In the genomic region with DNA sequence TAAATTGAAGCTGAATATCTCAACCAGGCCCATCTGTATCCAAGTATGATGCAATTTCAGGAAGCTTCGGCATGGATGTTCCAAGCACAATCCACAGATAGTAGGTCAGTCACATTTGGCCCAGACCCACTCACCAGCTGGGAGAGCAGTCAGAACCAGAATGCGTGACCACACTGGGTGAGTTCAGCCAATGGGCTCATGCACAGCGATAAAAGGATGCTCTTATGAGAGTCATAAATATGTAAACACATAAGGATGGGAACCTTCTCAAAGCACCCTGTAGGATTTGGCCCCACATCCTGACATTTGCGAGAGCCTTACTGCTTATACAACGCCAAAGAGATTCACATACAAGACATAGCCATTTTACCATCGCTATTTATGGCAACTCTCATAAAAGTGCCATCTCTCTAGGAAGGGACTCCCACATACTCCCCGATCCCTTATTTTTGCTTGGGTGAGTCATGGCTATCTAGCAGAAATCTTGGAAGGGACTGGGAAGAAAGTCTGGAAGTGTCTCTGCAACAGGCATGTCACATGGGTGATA, we compare ENCODE assay signal across 10 cellular contexts. TPM values are rescaled to one million over a fixed set of nuclear protein-coding genes. Genes with fewer than 3 reads are reported as not detected.
DNase-seq lines count a peak whose midpoint lies in the region; ATAC-seq, FAIRE-seq and TF ChIP-seq lines count a peak whose summit lies in the region.
"Had no signal": no experiment of that assay in that cellular context is flagged by ENCODE, and none has a peak within 500 bp of the region (broad histone marks: within the 10 kb centered on the region; RNA-seq: fewer than 3 reads in every experiment).

No MANE protein-coding gene starts in this region.

- 70 to 74% methylated on average over 7 of the region's 7 CpGs for whole genome bisulfite sequencing in heart right ventricle, 2 donors
- WGBS in pancreas, 2 donors: 88 to 91% methylated on average over 7 of the region's 7 CpGs

- intact Hi-C loops in heart right ventricle (cut with DNase I): loop anchor here in 4 of 10 donors (5.0 kb wide), 2 partner anchors 69 to 99 kb away; no protein-coding TSS in a partner anchor
- intact Hi-C loops in pancreas (cut with DNase I): no loop called here

- H3K4me3 Mint-ChIP-seq in endothelial cell (ENCODE audit: unreplicated experiment) (no peak overlapping the region), WTC11 (no peak overlapping the region)

- no peaks in the 10 kb centered on the region for H3K9me3 ChIP-seq in heart right ventricle
- no peaks in the 10 kb centered on the region for H3K9me3 ChIP-seq in pancreas
- H3K9me3 ChIP-seq in HAP-1: no peaks in the 10 kb centered on the region

- H3K27ac ChIP-seq in angular gyrus (ENCODE audit: low read depth, low read length) (peak overlapping the region; percentile 26), heart right ventricle (peak overlapping the region in 6 of 10 donors; percentile 26 to 82 (median 48)), pancreas (no peak overlapping the region)
- H3K27ac ChIP-seq: BLaER1 treated with 17β-estradiol and CSF1 and Interleukin-3, amounts not matched to agents 10 nM and 100 nM had no signal

- H3K27me3 Mint-ChIP-seq in endothelial cell (ENCODE audit: unreplicated experiment) (peaks cover 14% of the 10 kb centered on the region), WTC11 (ENCODE audit: low read depth) (peaks cover 47% of the 10 kb centered on the region)

- peaks cover 15% of the 10 kb centered on the region for H3K4me1 Mint-ChIP-seq in endothelial cell (ENCODE audit: unreplicated experiment)
- peaks cover 21% of the 10 kb centered on the region for H3K4me1 Mint-ChIP-seq in WTC11

- H3K36me3 ChIP-seq in heart right ventricle (no peaks in the 10 kb centered on the region), pancreas (no peaks in the 10 kb centered on the region), HAP-1 (replicated peaks) (no peaks in the 10 kb centered on the region)
- H3K36me3 ChIP-seq: BLaER1 treated with 17β-estradiol and CSF1 and Interleukin-3, amounts not matched to agents 10 nM and 100 nM had no signal

- POLR2A ChIA-PET in WTC11 (lab: Charles Lee): no interaction called here

- in situ Hi-C loops in HAP-1 (cut with MboI; ENCODE audit: low sequenced_read_pairs): no loop called here

- H3K36me3 Mint-ChIP-seq in endothelial cell (ENCODE audit: low read depth, unreplicated experiment) (no peaks in the 10 kb centered on the region), WTC11 (no peaks in the 10 kb centered on the region)

- H3K9me3 Mint-ChIP-seq in endothelial cell (ENCODE audit: unreplicated experiment) (no peaks in the 10 kb centered on the region), WTC11 (peaks cover 2% of the 10 kb centered on the region)

- H3K27me3 ChIP-seq in heart right ventricle: peaks cover 0 to 61% (median 8%) of the 10 kb centered on the region in 7 donors
- H3K27me3 ChIP-seq in pancreas: no peaks in the 10 kb centered on the region
- H3K27me3 ChIP-seq in HAP-1 (ENCODE audit: low read depth): peaks cover 69% of the 10 kb centered on the region

- TF ChIP-seq CTCF in AG09309 (IDR thresholded peaks at IDR 0.05; ENCODE audit: control insufficient read depth, insufficient read depth, low read depth, low read length, missing control alignments) (no peak), heart right ventricle (IDR thresholded peaks at IDR 0.05) (no peak), pancreas (IDR thresholded peaks at IDR 0.05) (no peak), endothelial cell (IDR thresholded peaks at IDR 0.05; ENCODE audit: unreplicated experiment) (no peak), WTC11 (IDR thresholded peaks at IDR 0.05) (no peak)

- peak in 7 of 8 donors; percentile 51 to 75 (median 53) for ATAC-seq in heart right ventricle
- ATAC-seq in pancreas: no peak
- no peak for ATAC-seq in GM21447 (IDR thresholded peaks at IDR 0.05; ENCODE audit: unreplicated experiment)
- no peak for ATAC-seq in WTC11

- H3K4me1 ChIP-seq in heart right ventricle: peaks cover 2 to 86% (median 54%) of the 10 kb centered on the region in 9 donors
- peaks cover 0 to 21% (median 5%) of the 10 kb centered on the region in 3 donors for H3K4me1 ChIP-seq in pancreas
- H3K4me1 ChIP-seq in HAP-1: no peaks in the 10 kb centered on the region

- H3K27ac Mint-ChIP-seq in endothelial cell (ENCODE audit: unreplicated experiment) (no peak overlapping the region), WTC11 (no peak overlapping the region)

- peak; percentile 61 for FAIRE-seq in pancreas (lab: Jason Lieb, UNC)

- no peak overlapping the region for H3K4me3 ChIP-seq in AG09309 (ENCODE audit: control insufficient read depth, low read depth, low read length)
- no peak overlapping the region for H3K4me3 ChIP-seq in heart right ventricle
- no peak overlapping the region for H3K4me3 ChIP-seq in pancreas
- no peak overlapping the region for H3K4me3 ChIP-seq in HAP-1
- H3K4me3 ChIP-seq: BLaER1 treated with 17β-estradiol and CSF1 and Interleukin-3, amounts not matched to agents 10 nM and 100 nM had no signal

- CTCF ChIA-PET in WTC11 (lab: Charles Lee): interaction anchor here (2.5 to 4.3 kb wide), 2 partner anchors 15 to 97 kb away, joined by 9 to 25 read pairs; no protein-coding TSS in a partner anchor

- DNase-seq in AG09309 (ENCODE audit: low read depth) (peak; percentile 62), heart right ventricle (peak; percentile 55 to 73), pancreas (peak in 1 of 6 donors; percentile 17), endothelial cell (ENCODE audit: low spot score) (no peak), HAP-1 (ENCODE audit: low spot score in 2 of 2) (no peak), WTC11 (ENCODE audit: low spot score) (no peak)
- DNase-seq: MM.1S had no signal

TF ChIP-seq in WTC11, 78 proteins besides CTCF, POLR2A, EP300 and RAD21:
- TF ChIP-seq, protein P1, sequence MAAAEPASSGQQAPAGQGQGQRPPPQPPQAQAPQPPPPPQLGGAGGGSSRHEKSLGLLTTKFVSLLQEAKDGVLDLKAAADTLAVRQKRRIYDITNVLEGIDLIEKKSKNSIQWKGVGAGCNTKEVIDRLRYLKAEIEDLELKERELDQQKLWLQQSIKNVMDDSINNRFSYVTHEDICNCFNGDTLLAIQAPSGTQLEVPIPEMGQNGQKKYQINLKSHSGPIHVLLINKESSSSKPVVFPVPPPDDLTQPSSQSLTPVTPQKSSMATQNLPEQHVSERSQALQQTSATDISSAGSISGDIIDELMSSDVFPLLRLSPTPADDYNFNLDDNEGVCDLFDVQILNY (CRISPR knock-in tag; IDR thresholded peaks at IDR 0.05): no peak

RNA-seq across cellular contexts. Expression of a gene that starts 3.0 kb away (rescaled TPM):
- total RNA-seq in heart right ventricle (1 to 10 TPM; 2.9 to 5.0 (median 4.5) TPM), pancreas (10 to 100 TPM in 2 of 6 donors, 1 to 10 TPM in 4; 4.4 to 19.9 (median 7.0) TPM), endothelial cell (ENCODE audit: unreplicated experiment) (0.77 TPM), WTC11 (2021) (3.6 to 5.0 TPM (median 4.5 TPM) in 3 replicates)
- polyA plus RNA-seq in heart right ventricle (1 to 10 TPM; 3.0 to 3.6 TPM), pancreas (1 to 10 TPM; 3.3 to 4.4 TPM)

Comparison
In these comparisons a context has a peak if more than half of its experiments do, and no peak if none do; other contexts are left out.
1. DNase-seq: peak in AG09309 (single experiment) and heart right ventricle (2 of 2); none in endothelial cell (single experiment), HAP-1 (0 of 2) and WTC11 (single experiment).
2. H3K27ac ChIP-seq: peak in angular gyrus (single experiment) and heart right ventricle (6 of 10); none in pancreas (0 of 4).
3. ATAC-seq: peak in heart right ventricle (7 of 8); none in pancreas (0 of 4), GM21447 (single experiment) and WTC11 (single experiment).